1 cellular context compared by ENCODE assay signal in genomic region chr11:41612415-41612814, GRCh38.
TF ChIP-seq lines count a peak whose summit lies in the region.

No MANE protein-coding gene starts in this region.

TF ChIP-seq in GM12878, 131 proteins besides CTCF, POLR2A, EP300 and RAD21 (continued from another document):
- TF ChIP-seq MYC (IDR thresholded peaks at IDR 0.05; ENCODE audit: insufficient read depth, insufficient read length, insufficient replicate concordance, low read length, severe bottlenecking), result no peak
- no peak for TF ChIP-seq PAX5 (IDR thresholded peaks at IDR 0.05; ENCODE audit: borderline replicate concordance, low read depth, low read length)
- TF ChIP-seq JUND (IDR thresholded peaks at IDR 0.05; ENCODE audit: low read depth, low read length), result no peak
- TF ChIP-seq SREBF1 (IDR thresholded peaks at IDR 0.05; ENCODE audit: low read length), result no peak
TF ChIP-seq in GM12878: peak in this region for 0.
